25 cellular contexts compared by ENCODE assay signal in genomic region chr3:122985539-122985938, GRCh38. TPM values are rescaled to one million over a fixed set of nuclear protein-coding genes. Genes with fewer than 3 reads are reported as not detected.
"Had no signal": no experiment of that assay in that cellular context is flagged by ENCODE, and none has a peak within 500 bp of the region (broad histone marks: within the 10 kb centered on the region; RNA-seq: fewer than 3 reads in every experiment).

No MANE protein-coding gene starts in this region.

- H3K4me3 ChIP-seq: dorsolateral prefrontal cortex, esophagus muscularis mucosa, gastrocnemius medialis, lung, spleen, tibial artery, upper lobe of left lung, uterus had no signal

- H3K27me3 ChIP-seq: upper lobe of left lung, uterus had no signal

- H3K4me1 ChIP-seq: uterus had no signal

- H3K4me3 Mint-ChIP-seq: stimulated activated memory B cell treated with anti-CD40 and anti-IgM and Interleukin-4, amounts not matched to agents 10 μg/mL and 1 μg/mL and 100 μg/mL, for 72 hours; stimulated activated naive CD8-positive, alpha-beta T cell treated with anti-CD3 and anti-CD28 coated beads, Interleukin-15, Interleukin-2, amounts not matched to agents 100 ng/mL and 50 ng/mL, for 24 hours had no signal

- H3K27ac Mint-ChIP-seq: nephron progenitor cell; stimulated activated memory B cell treated with anti-CD40 and anti-IgM and Interleukin-4, amounts not matched to agents 10 μg/mL and 1 μg/mL and 100 μg/mL, for 72 hours; stimulated activated naive CD8-positive, alpha-beta T cell treated with anti-CD3 and anti-CD28 coated beads, Interleukin-15, Interleukin-2, amounts not matched to agents 100 ng/mL and 50 ng/mL, for 24 hours had no signal

- H3K9me3 ChIP-seq: esophagus muscularis mucosa, gastrocnemius medialis, spleen, tibial artery, upper lobe of left lung, uterus had no signal

- H3K36me3 ChIP-seq: esophagus muscularis mucosa, gastrocnemius medialis, spleen, tibial artery, upper lobe of left lung, uterus had no signal

- DNase-seq: cortex of kidney; dorsolateral prefrontal cortex; effector CD8-positive, alpha-beta T cell; gastrocnemius medialis; left colon; left ventricle myocardium superior; mesenchymal stem cell; naive B cell; nephron progenitor cell; spleen; stimulated activated CD4-positive, alpha-beta T cell treated with anti-CD3 and anti-CD28 coated beads, Interleukin-15, amount 100 ng/mL, for 24 hours; stimulated activated CD4-positive, alpha-beta T cell treated with anti-CD3 and anti-CD28 coated beads, Interleukin-1b, Interleukin-23, amount 100 ng/mL, for 48 hours; stimulated activated CD4-positive, alpha-beta T cell treated with anti-CD3 and anti-CD28 coated beads, Interleukin-4, amount 100 ng/mL, for 24 hours; tibial artery; upper lobe of left lung; uterus had no signal

- H3K27ac ChIP-seq: dorsolateral prefrontal cortex, epithelial cell of prostate, esophagus muscularis mucosa, gastrocnemius medialis, spleen, tibial artery, upper lobe of left lung, uterus had no signal

- H3K36me3 Mint-ChIP-seq: naive B cell; stimulated activated memory B cell treated with anti-CD40 and anti-IgM and Interleukin-4, amounts not matched to agents 10 μg/mL and 1 μg/mL and 100 μg/mL, for 72 hours had no signal

- H3K9me3 Mint-ChIP-seq: naive B cell; nephron progenitor cell; stimulated activated memory B cell treated with anti-CD40 and anti-IgM and Interleukin-4, amounts not matched to agents 10 μg/mL and 1 μg/mL and 100 μg/mL, for 72 hours; stimulated activated naive CD8-positive, alpha-beta T cell treated with anti-CD3 and anti-CD28 coated beads, Interleukin-15, Interleukin-2, amounts not matched to agents 100 ng/mL and 50 ng/mL, for 24 hours had no signal

- ATAC-seq: gastrocnemius medialis; left colon; left ventricle myocardium superior; sciatic nerve; stimulated activated memory B cell treated with anti-CD40 and anti-IgM and Interleukin-4, amounts not matched to agents 10 μg/mL and 1 μg/mL and 100 μg/mL, for 72 hours had no signal

RNA-seq across cellular contexts. Expression of gene SEMA5B, which starts 42.0 kb away (rescaled TPM):
- total RNA-seq: fibroblast of villous mesenchyme, kidney epithelial cell, pulmonary artery endothelial cell had no signal
